ENCODE assay signal across 1 cellular context in genomic region chr21:33324311-33325221, GRCh38.
TF ChIP-seq lines count a peak whose summit lies in the region.

Gene IFNAR1, plus strand, starts transcription at chr21:33324970. Its CDS starts 86 bp downstream, at chr21:33325056.

TF ChIP-seq in GM12878, 131 proteins besides CTCF, POLR2A, EP300 and RAD21 (continued from another document and continues in another):
- TF ChIP-seq ZBTB40 (IDR thresholded peaks at IDR 0.05; ENCODE audit: borderline replicate concordance) (no peak), E4F1 (IDR thresholded peaks at IDR 0.05; ENCODE audit: borderline replicate concordance, partially characterized antibody) (no peak), ZNF24 (IDR thresholded peaks at IDR 0.05) (no peak), MYB (IDR thresholded peaks at IDR 0.05; ENCODE audit: borderline replicate concordance, low read depth, low read length) (no peak), NR2F1 (conservative IDR thresholded peaks at IDR 0.05) (peak; percentile 76), KDM1A (IDR thresholded peaks at IDR 0.05; ENCODE audit: borderline replicate concordance) (no peak), JUND (IDR thresholded peaks at IDR 0.05; ENCODE audit: low read depth, low read length) (0 out of 2 replicates have a peak, but pooled peaks have one; percentile 13), CHD4 (IDR thresholded peaks at IDR 0.05) (no peak), ZNF384 (IDR thresholded peaks at IDR 0.05; ENCODE audit: borderline replicate concordance, low read depth, low read length) (no peak), TBL1XR1 (IDR thresholded peaks at IDR 0.05; ENCODE audit: low read depth, low read length) (0 out of 2 replicates have a peak, but pooled peaks have one; percentile 14), FOXM1 (IDR thresholded peaks at IDR 0.05; ENCODE audit: low read depth, low read length) (no peak), SUPT20H (IDR thresholded peaks at IDR 0.05; ENCODE audit: borderline replicate concordance, control insufficient read depth, low read depth, low read length) (no peak), RELA (IDR thresholded peaks at IDR 0.05; ENCODE audit: borderline replicate concordance, partially characterized antibody) (no peak), TARDBP (IDR thresholded peaks at IDR 0.05; ENCODE audit: borderline replicate concordance) (no peak), MTA2 (IDR thresholded peaks at IDR 0.05; ENCODE audit: low read depth) (peak; percentile 53), SRF (IDR thresholded peaks at IDR 0.05; ENCODE audit: low read depth in 2 of 2, low read length in 2 of 2) (no peak), FOXK2 (IDR thresholded peaks at IDR 0.05) (no peak), CHD1 (IDR thresholded peaks at IDR 0.05; ENCODE audit: low read depth, low read length) (peak; percentile 61; the same call in 1 of the 2 replicates), PAX8 (IDR thresholded peaks at IDR 0.05) (no peak), ZNF687 (IDR thresholded peaks at IDR 0.05) (peak; percentile 40), IRF3 (IDR thresholded peaks at IDR 0.05) (no peak), TCF3 (IDR thresholded peaks at IDR 0.05; ENCODE audit: borderline replicate concordance, insufficient read depth, low read depth, low read length) (0 out of 2 replicates have a peak, but pooled peaks have one; percentile 52), ZBTB11 (CRISPR knock-in tag; IDR thresholded peaks at IDR 0.05) (no peak), SMAD1 (IDR thresholded peaks at IDR 0.05; ENCODE audit: low read depth, partially characterized antibody) (no peak), BCLAF1 (IDR thresholded peaks at IDR 0.05) (no peak), NBN (IDR thresholded peaks at IDR 0.05) (peak; percentile 80), MTA3 (IDR thresholded peaks at IDR 0.05; ENCODE audit: borderline replicate concordance, low read length) (no peak), NKRF (conservative IDR thresholded peaks at IDR 0.05) (peak; percentile 82), HDAC2 (IDR thresholded peaks at IDR 0.05) (0 out of 2 replicates have a peak, but pooled peaks have one; percentile 91), MAX (IDR thresholded peaks at IDR 0.05; ENCODE audit: low read depth, low read length) (0 out of 2 replicates have a peak, but pooled peaks have one; percentile 6), EGR1 (IDR thresholded peaks at IDR 0.05; ENCODE audit: borderline replicate concordance in 1 of 2, low read depth in 2 of 2, low read length in 2 of 2) (no peak), MEF2A (IDR thresholded peaks at IDR 0.05; ENCODE audit: insufficient read depth, low read depth, low read length) (no peak), NR2C1 (IDR thresholded peaks at IDR 0.05) (no peak)
